12 cellular contexts compared by ENCODE assay signal in genomic region chr3:173221010-173221409, GRCh38.
DNase-seq lines count a peak whose midpoint lies in the region; ATAC-seq, FAIRE-seq and TF ChIP-seq lines count a peak whose summit lies in the region.
"Had no signal": no experiment of that assay in that cellular context is flagged by ENCODE, and none has a peak within 500 bp of the region (broad histone marks: within the 10 kb centered on the region; RNA-seq: fewer than 3 reads in every experiment).

No MANE protein-coding gene starts in this region.

- H3K9me3 ChIP-seq in SU-DHL-6 (ENCODE audit: insufficient read depth, low read length) = no peaks in the 10 kb centered on the region

- no peak overlapping the region for H2AFZ ChIP-seq in SU-DHL-6 (ENCODE audit: low read depth, low read length, severe bottlenecking)

- ATAC-seq in activated T-cell treated with anti-CD3 and anti-CD28 coated beads, Interleukin-2, amount 50 U/mL, for 72 hours (replicated peaks in 1 of 2) = no peak
- no peak for ATAC-seq in effector memory CD8-positive, alpha-beta T cell (replicated peaks)
- ATAC-seq: activated CD4-positive, alpha-beta T cell treated with anti-CD3 and anti-CD28 coated beads for 36 hours had no signal

- peaks cover 0 to 5% of the 10 kb centered on the region in 2 donors for H3K9me3 Mint-ChIP-seq in activated T-cell treated with anti-CD3 and anti-CD28 coated beads, Interleukin-2, amount 50 U/mL, for 72 hours
- H3K9me3 Mint-ChIP-seq in effector memory CD8-positive, alpha-beta T cell = peaks cover 6 to 24% of the 10 kb centered on the region in 2 donors

- H3K27me3 Mint-ChIP-seq in activated T-cell treated with anti-CD3 and anti-CD28 coated beads, Interleukin-2, amount 50 U/mL, for 72 hours (ENCODE audit: low read depth) = no peaks in the 10 kb centered on the region
- H3K27me3 Mint-ChIP-seq in effector memory CD8-positive, alpha-beta T cell = no peaks in the 10 kb centered on the region
- H3K27me3 Mint-ChIP-seq: activated CD4-positive, alpha-beta T cell treated with anti-CD3 and anti-CD28 coated beads for 36 hours had no signal

- CTCF ChIA-PET in HEK293T (lab: Yijun Ruan, JAX) = no interaction called here

- no peak overlapping the region for H3K4me3 Mint-ChIP-seq in activated T-cell treated with anti-CD3 and anti-CD28 coated beads, Interleukin-2, amount 50 U/mL, for 72 hours
- H3K4me3 Mint-ChIP-seq in effector memory CD8-positive, alpha-beta T cell = no peak overlapping the region
- H3K4me3 Mint-ChIP-seq: activated CD4-positive, alpha-beta T cell treated with anti-CD3 and anti-CD28 coated beads for 36 hours had no signal

- FAIRE-seq in D721Med (lab: Jason Lieb, UNC) = no peak

- H3K4me3 ChIP-seq in SU-DHL-6 (ENCODE audit: insufficient read depth, low read length, poor library complexity, severe bottlenecking) = no peak overlapping the region
- H3K4me3 ChIP-seq: stomach had no signal

- H3K4me2 ChIP-seq in SU-DHL-6 (ENCODE audit: low read depth, low read length, poor library complexity, severe bottlenecking) = no peak overlapping the region

- no peak overlapping the region for H3K9ac ChIP-seq in SU-DHL-6 (ENCODE audit: low read length)

- H3K36me3 Mint-ChIP-seq in activated T-cell treated with anti-CD3 and anti-CD28 coated beads, Interleukin-2, amount 50 U/mL, for 72 hours (ENCODE audit: insufficient read depth in 2 of 2) = no peaks in the 10 kb centered on the region
- no peaks in the 10 kb centered on the region for H3K36me3 Mint-ChIP-seq in effector memory CD8-positive, alpha-beta T cell (ENCODE audit: insufficient read depth)

- no peaks in the 10 kb centered on the region for H4K20me1 ChIP-seq in SU-DHL-6 (ENCODE audit: low read depth, low read length)

- no peaks in the 10 kb centered on the region for H3K27me3 ChIP-seq in SU-DHL-6 (ENCODE audit: low read length)
- H3K27me3 ChIP-seq: stomach had no signal

- no peaks in the 10 kb centered on the region for H3K4me1 Mint-ChIP-seq in activated T-cell treated with anti-CD3 and anti-CD28 coated beads, Interleukin-2, amount 50 U/mL, for 72 hours (ENCODE audit: low read depth)
- H3K4me1 Mint-ChIP-seq in effector memory CD8-positive, alpha-beta T cell (ENCODE audit: low read depth in 2 of 2) = no peaks in the 10 kb centered on the region
- H3K4me1 Mint-ChIP-seq: activated CD4-positive, alpha-beta T cell treated with anti-CD3 and anti-CD28 coated beads for 36 hours had no signal

- H3K27ac ChIP-seq in SU-DHL-6 (ENCODE audit: low read depth, low read length) = no peak overlapping the region
- H3K27ac ChIP-seq: stomach had no signal

- no peaks in the 10 kb centered on the region for H3K36me3 ChIP-seq in SU-DHL-6 (ENCODE audit: low read length)
- H3K36me3 ChIP-seq: stomach had no signal

- TF ChIP-seq CTCF in D721Med (IDR thresholded peaks at IDR 0.05; ENCODE audit: insufficient read depth, missing control alignments) = peak; percentile 39
- TF ChIP-seq CTCF in SU-DHL-6 (IDR thresholded peaks at IDR 0.05; ENCODE audit: insufficient read depth, low read length, poor library complexity, severe bottlenecking) = peak; percentile 34

- POLR2A ChIA-PET in HEK293T (lab: Yijun Ruan, JAX) = no interaction called here

- no peaks in the 10 kb centered on the region for H3K9me2 ChIP-seq in SU-DHL-6 (replicated peaks; ENCODE audit: insufficient read depth, low read length)

- no peaks in the 10 kb centered on the region for H3K79me2 ChIP-seq in SU-DHL-6 (ENCODE audit: insufficient read depth, low read length)

- H3K27ac Mint-ChIP-seq in activated T-cell treated with anti-CD3 and anti-CD28 coated beads, Interleukin-2, amount 50 U/mL, for 72 hours = no peak overlapping the region
- no peak overlapping the region for H3K27ac Mint-ChIP-seq in effector memory CD8-positive, alpha-beta T cell
- H3K27ac Mint-ChIP-seq: activated CD4-positive, alpha-beta T cell treated with anti-CD3 and anti-CD28 coated beads for 36 hours had no signal

- H3F3A ChIP-seq in SU-DHL-6 (ENCODE audit: insufficient read depth) = no peaks in the 10 kb centered on the region

- no peak for DNase-seq in D721Med (ENCODE audit: insufficient read length, low spot score)
- DNase-seq in HEK293T (ENCODE audit: extremely low spot score) = peak; percentile 13
- DNase-seq in iPS DF 4.7 (ENCODE audit: extremely low read depth, low spot score) = peak; percentile 16
- no peak for DNase-seq in activated T-cell treated with anti-CD3 and anti-CD28 coated beads, Interleukin-2, amount 50 U/mL, for 72 hours
- no peak for DNase-seq in activated T-cell treated with anti-CD3 and anti-CD28 coated beads, Interleukin-2, amount 50 U/mL, for 1 hour
- no peak for DNase-seq in effector memory CD8-positive, alpha-beta T cell
- no peak for DNase-seq in activated gamma-delta T cell (lab: John Stamatoyannopoulos, UW)
- DNase-seq: activated CD4-positive, alpha-beta T cell treated with anti-CD3 and anti-CD28 coated beads for 36 hours; central memory CD4-positive, alpha-beta T cell; NCI-H187 treated with DMSO at 0.1 percent for 48 hours; stomach had no signal

TF ChIP-seq in HEK293T, 16 proteins besides CTCF, POLR2A, EP300 and RAD21:
- TF ChIP-seq CTBP1 (IDR thresholded peaks at IDR 0.05; ENCODE audit: borderline replicate concordance) (no peak), NFRKB (IDR thresholded peaks at IDR 0.05) (no peak), ELF4 (IDR thresholded peaks at IDR 0.05) (no peak), ARNT (IDR thresholded peaks at IDR 0.05) (no peak), TARDBP (IDR thresholded peaks at IDR 0.05) (no peak), SP1 (IDR thresholded peaks at IDR 0.05) (no peak), HDGF (IDR thresholded peaks at IDR 0.05; ENCODE audit: borderline replicate concordance) (no peak), ZNF384 (IDR thresholded peaks at IDR 0.05) (no peak), SUZ12 (IDR thresholded peaks at IDR 0.05) (no peak), FOXK2 (IDR thresholded peaks at IDR 0.05) (no peak), FOXM1 (IDR thresholded peaks at IDR 0.05; ENCODE audit: borderline replicate concordance) (no peak), L3MBTL2 (conservative IDR thresholded peaks at IDR 0.05) (no peak), LEF1 (IDR thresholded peaks at IDR 0.05; ENCODE audit: borderline replicate concordance) (no peak), BHLHE40 (IDR thresholded peaks at IDR 0.05; ENCODE audit: borderline replicate concordance) (no peak)

Comparison
In these comparisons a context has a peak if more than half of its experiments do, and no peak if none do; other contexts are left out.
1. DNase-seq: peak in HEK293T (single experiment) and iPS DF 4.7 (single experiment); none in D721Med (single experiment), activated T-cell treated with anti-CD3 and anti-CD28 coated beads, Interleukin-2, amount 50 U/mL, for 72 hours (0 of 2), activated T-cell treated with anti-CD3 and anti-CD28 coated beads, Interleukin-2, amount 50 U/mL, for 1 hour (single experiment), effector memory CD8-positive, alpha-beta T cell (0 of 3) and activated gamma-delta T cell (single experiment).